ENCODE assay signal across 8 cellular contexts in genomic region chr1:34427170-34427569, GRCh38.
"Had no signal": no experiment of that assay in that cellular context is flagged by ENCODE, and none has a peak within 500 bp of the region (broad histone marks: within the 10 kb centered on the region; RNA-seq: fewer than 3 reads in every experiment).

No MANE protein-coding gene starts in this region.

- H3K4me2 ChIP-seq: GM23338 had no signal

- H3K9ac ChIP-seq: GM23248 had no signal

- H2AFZ ChIP-seq: GM23248, GM23338 had no signal

- H3K9me3 Mint-ChIP-seq: GM23338, H9 had no signal

- H3K9me3 ChIP-seq: HAP-1 had no signal

- ATAC-seq: GM23338, HCT116 had no signal

- H3K4me3 Mint-ChIP-seq: GM23338, H9, HFFc6 had no signal

- H3K27ac ChIP-seq: GM23248 had no signal

- DNase-seq: GM23248, GOT3, H9, HCEC 1CT, HFFc6 had no signal

- H3K36me3 ChIP-seq: HAP-1 had no signal

- H3K27ac Mint-ChIP-seq: GM23338, H9, HFFc6 had no signal

- H3K4me1 ChIP-seq: HAP-1 had no signal

- H3K4me3 ChIP-seq: GM23248, GM23338, HAP-1 had no signal
